In the genomic region with DNA sequence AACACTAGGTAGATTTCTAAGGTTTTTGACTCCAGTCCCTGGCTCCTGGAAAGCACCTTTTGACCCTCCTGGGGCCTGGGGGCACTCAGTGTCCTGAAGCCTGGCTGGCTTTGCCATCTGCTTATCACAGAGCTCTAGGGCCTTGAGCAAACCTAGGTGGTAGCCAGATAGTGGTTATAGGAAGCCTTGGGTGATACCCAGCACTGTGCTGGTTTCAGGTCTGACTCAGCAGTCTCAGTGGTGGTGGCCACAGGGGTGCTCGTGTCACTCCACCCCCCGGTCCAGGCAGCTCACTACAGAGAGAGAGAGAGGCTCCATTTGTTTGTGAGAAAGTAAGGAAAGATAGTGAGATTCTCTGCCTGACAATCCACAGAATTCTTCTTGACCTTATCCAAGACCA, we compare ENCODE assay signal across 33 cellular contexts.
"Had no signal": no experiment of that assay in that cellular context is flagged by ENCODE, and none has a peak within 500 bp of the region (broad histone marks: within the 10 kb centered on the region; RNA-seq: fewer than 3 reads in every experiment).

No MANE protein-coding gene starts in this region.

- DNase-seq: activated B cell treated with CpG ODN at 0.5 μM for 24 hours; activated CD4-positive, alpha-beta memory T cell treated with anti-CD3 and anti-CD28 coated beads, Interleukin-2, amount 10 ng/mL, durations not matched to agents 7 days and 5 days; activated CD4-positive, alpha-beta T cell treated with anti-CD3 and anti-CD28 coated beads for 1 hour; activated CD4-positive, alpha-beta T cell treated with anti-CD3 and anti-CD28 coated beads for 36 hours; activated CD4-positive, alpha-beta T cell treated with anti-CD3 and anti-CD28 coated beads for 48 hours; activated CD4-positive, alpha-beta T cell treated with anti-CD3 and anti-CD28 coated beads, Interleukin-2, amount 10 ng/mL, durations not matched to agents 7 days and 5 days; activated CD4-positive, alpha-beta T cell treated with anti-CD3 and anti-CD28 coated beads, Interleukin-2, amount 50 U/mL, for 48 hours; activated CD8-positive, alpha-beta memory T cell treated with anti-CD3 and anti-CD28 coated beads for 24 hours; activated CD8-positive, alpha-beta memory T cell treated with anti-CD3 and anti-CD28 coated beads, Interleukin-2, amount 10 ng/mL, durations not matched to agents 7 days and 5 days; activated CD8-positive, alpha-beta memory T cell treated with anti-CD3 and anti-CD28 coated beads, Interleukin-2, amount 50 U/mL, for 48 hours; activated CD8-positive, alpha-beta T cell treated with anti-CD3 and anti-CD28 coated beads, Interleukin-2, amount 10 ng/mL, durations not matched to agents 7 days and 5 days; activated effector memory CD4-positive, alpha-beta T cell treated with anti-CD3 and anti-CD28 coated beads, Interleukin-2, amount 50 U/mL, for 16 hours; activated gamma-delta T cell treated with Interleukin-2 at 50 U/mL for 16 hours; activated naive CD4-positive, alpha-beta T cell; activated naive CD4-positive, alpha-beta T cell treated with anti-CD3 and anti-CD28 coated beads for 36 hours; activated naive CD4-positive, alpha-beta T cell treated with anti-CD3 and anti-CD28 coated beads, Interleukin-2, amount 50 U/mL, for 16 hours; activated naive CD8-positive, alpha-beta T cell treated with anti-CD3 and anti-CD28 coated beads for 36 hours; activated T-cell treated with anti-CD3 and anti-CD28 coated beads, Interleukin-2, amount 50 U/mL, for 24 hours; activated T-cell treated with anti-CD3 and anti-CD28 coated beads, Interleukin-2, amount 50 U/mL, for 72 hours; adrenal gland; amniotic stem cell; aorta; body of pancreas; brain microvascular endothelial cell; central memory CD4-positive, alpha-beta T cell; T-helper 1 cell; T-helper 2 cell; T-helper 9 cell had no signal

- H3K27me3 ChIP-seq: adrenal gland, body of pancreas, brain microvascular endothelial cell, breast epithelium had no signal

- H3K4me3 ChIP-seq: adrenal gland, body of pancreas, breast epithelium had no signal

- H3K36me3 ChIP-seq: adrenal gland, brain microvascular endothelial cell, breast epithelium had no signal

- ATAC-seq: activated CD4-positive, alpha-beta T cell treated with anti-CD3 and anti-CD28 coated beads for 36 hours; activated CD4-positive, CD25-positive, alpha-beta regulatory T cell treated with anti-CD3 and anti-CD28 coated beads, Interleukin-2, amount 50 U/mL, for 24 hours; activated CD8-positive, alpha-beta memory T cell treated with anti-CD3 and anti-CD28 coated beads, Interleukin-2, amount 10 ng/mL, durations not matched to agents 7 days and 5 days; activated CD8-positive, alpha-beta T cell treated with anti-CD3 and anti-CD28 coated beads, Interleukin-2, amount 10 ng/mL, durations not matched to agents 7 days and 5 days; activated naive CD4-positive, alpha-beta T cell treated with anti-CD3 and anti-CD28 coated beads, Interleukin-2, amount 50 U/mL, for 72 hours; activated T-cell treated with anti-CD3 and anti-CD28 coated beads, Interleukin-2, amount 50 U/mL, for 72 hours; activated T-helper 17 cell treated with anti-CD3 and anti-CD28 coated beads, Interleukin-2, amount 50 U/mL, for 72 hours; body of pancreas had no signal

- H3K27ac ChIP-seq: adrenal gland, body of pancreas, brain microvascular endothelial cell, breast epithelium, VCaP had no signal

- H3K9me3 ChIP-seq: adrenal gland, body of pancreas had no signal

- H3K4me1 ChIP-seq: adrenal gland, body of pancreas, breast epithelium had no signal
